In genomic region chr15:78507831-78508160, GRCh38 we compare ENCODE assay signal across 1 cellular context.
TF ChIP-seq lines count a peak whose summit lies in the region.

No MANE protein-coding gene starts in this region.

TF ChIP-seq in HepG2, 621 proteins besides CTCF, POLR2A, EP300 and RAD21 (continued from another document and continues in another):
- TF ChIP-seq THAP9 (CRISPR knock-in tag; IDR thresholded peaks at IDR 0.05; ENCODE audit: borderline replicate concordance), result no peak
- 0 out of 2 replicates have a peak, but pooled peaks have one; percentile 39 for TF ChIP-seq HOXA3 (CRISPR knock-in tag; IDR thresholded peaks at IDR 0.05)
- TF ChIP-seq ZNF557 (CRISPR knock-in tag; IDR thresholded peaks at IDR 0.05), result no peak
- no peak for TF ChIP-seq TFDP1 (CRISPR knock-in tag; IDR thresholded peaks at IDR 0.05; ENCODE audit: borderline replicate concordance)
- TF ChIP-seq TAF1 (CRISPR knock-in tag; IDR thresholded peaks at IDR 0.05), result peak; percentile 4; the same call in 1 of the 2 replicates
- no peak for TF ChIP-seq ZSCAN31 (CRISPR knock-in tag; IDR thresholded peaks at IDR 0.05; ENCODE audit: low read depth)
- TF ChIP-seq ZNF138 (CRISPR knock-in tag; IDR thresholded peaks at IDR 0.05; ENCODE audit: low read depth), result no peak
- no peak for TF ChIP-seq ZNF121 (CRISPR knock-in tag; IDR thresholded peaks at IDR 0.05)
- TF ChIP-seq ZMYM3 (CRISPR knock-in tag; IDR thresholded peaks at IDR 0.05), result 0 out of 2 replicates have a peak, but pooled peaks have one; percentile 41
- TF ChIP-seq TFAP4 (IDR thresholded peaks at IDR 0.05; ENCODE audit: borderline replicate concordance, low read depth), result no peak
- no peak for TF ChIP-seq ZBTB40 (IDR thresholded peaks at IDR 0.05)
- TF ChIP-seq ZBTB40 (CRISPR knock-in tag; IDR thresholded peaks at IDR 0.05), result no peak
- no peak for TF ChIP-seq ATRX (CRISPR knock-in tag; IDR thresholded peaks at IDR 0.05; ENCODE audit: borderline replicate concordance)
- TF ChIP-seq ZBED4 (CRISPR knock-in tag; IDR thresholded peaks at IDR 0.05; ENCODE audit: borderline replicate concordance), result no peak
- no peak for TF ChIP-seq ZNF547 (CRISPR knock-in tag; IDR thresholded peaks at IDR 0.05)
- 0 out of 2 replicates have a peak, but pooled peaks have one; percentile 60 for TF ChIP-seq ZFP90 (CRISPR knock-in tag; IDR thresholded peaks at IDR 0.05; ENCODE audit: borderline replicate concordance)
- no peak for TF ChIP-seq ZNF564 (CRISPR knock-in tag; IDR thresholded peaks at IDR 0.05)
- TF ChIP-seq ARNT2 (CRISPR knock-in tag; IDR thresholded peaks at IDR 0.05; ENCODE audit: low read depth), result no peak
- no peak for TF ChIP-seq TCF7L2 (IDR thresholded peaks at IDR 0.05; ENCODE audit: low read depth, low read length)
- no peak for TF ChIP-seq ZNF180 (CRISPR knock-in tag; IDR thresholded peaks at IDR 0.05; ENCODE audit: borderline replicate concordance, low read depth)
- no peak for TF ChIP-seq ZNF280B (CRISPR knock-in tag; IDR thresholded peaks at IDR 0.05; ENCODE audit: borderline replicate concordance)
- TF ChIP-seq ISX (CRISPR knock-in tag; conservative IDR thresholded peaks at IDR 0.05), result 0 out of 2 replicates have a peak, but pooled peaks have one; percentile 57
- TF ChIP-seq THAP11 (CRISPR knock-in tag; IDR thresholded peaks at IDR 0.05), result no peak
- no peak for TF ChIP-seq ZNF225 (CRISPR knock-in tag; IDR thresholded peaks at IDR 0.05)
- TF ChIP-seq ZBTB38 (CRISPR knock-in tag; IDR thresholded peaks at IDR 0.05), result no peak
- no peak for TF ChIP-seq POLR2AphosphoS2 (IDR thresholded peaks at IDR 0.05; ENCODE audit: low read depth, low read length)
- no peak for TF ChIP-seq ZBTB43 (CRISPR knock-in tag; conservative IDR thresholded peaks at IDR 0.05)
- TF ChIP-seq ZFP1 (CRISPR knock-in tag; IDR thresholded peaks at IDR 0.05), result no peak
- no peak for TF ChIP-seq ZNF326 (CRISPR knock-in tag; IDR thresholded peaks at IDR 0.05; ENCODE audit: borderline replicate concordance)
- 0 out of 2 replicates have a peak, but pooled peaks have one; percentile 21 for TF ChIP-seq ZBTB14 (CRISPR knock-in tag; IDR thresholded peaks at IDR 0.05)
- TF ChIP-seq ZNF800 (CRISPR knock-in tag; IDR thresholded peaks at IDR 0.05), result peak; percentile 73; the same call in 1 of the 2 replicates
- no peak; the same call in 1 of the 2 replicates for TF ChIP-seq ZBTB7B (CRISPR knock-in tag; IDR thresholded peaks at IDR 0.05)
- TF ChIP-seq MYNN (CRISPR knock-in tag; IDR thresholded peaks at IDR 0.05; ENCODE audit: low read depth), result no peak
